ENCODE assay signal across 9 cellular contexts in genomic region chr11:12009617-12010321, GRCh38. TPM values are rescaled to one million over a fixed set of nuclear protein-coding genes. Genes with fewer than 3 reads are reported as not detected.
DNase-seq lines count a peak whose midpoint lies in the region; ATAC-seq, FAIRE-seq and TF ChIP-seq lines count a peak whose summit lies in the region.
"Had no signal": no experiment of that assay in that cellular context is flagged by ENCODE, and none has a peak within 500 bp of the region (broad histone marks: within the 10 kb centered on the region; RNA-seq: fewer than 3 reads in every experiment).

No MANE protein-coding gene starts in this region.

- no peak overlapping the region for H3K23ac ChIP-seq in H9 (ENCODE audit: insufficient read length, low read depth, low read length)

- H3K4me1 ChIP-seq in H9 (ENCODE audit: insufficient read depth, low read length), result peaks cover 2% of the 10 kb centered on the region; the same call in 1 of the 2 replicates
- H3K4me1 ChIP-seq in gastroesophageal sphincter, result peaks cover 0 to 36% (median 0%) of the 10 kb centered on the region in 3 donors
- H3K4me1 ChIP-seq in psoas muscle, result peaks cover 6% of the 10 kb centered on the region
- H3K4me1 ChIP-seq in kidney (ENCODE audit: control insufficient read depth in 1 of 2, insufficient read depth in 1 of 2, low read depth in 1 of 2, low read length in 2 of 2), result peaks cover 3 to 5% of the 10 kb centered on the region in 2 donors

- TF ChIP-seq POLR2A in gastroesophageal sphincter (IDR thresholded peaks at IDR 0.05), result no peak

- no peaks in the 10 kb centered on the region for H4K20me1 ChIP-seq in H9 (ENCODE audit: control insufficient read depth, insufficient read depth, insufficient read length)

- ATAC-seq in activated B cell treated with CpG ODN at 0.5 μM for 24 hours (ENCODE audit: low read depth), result no peak
- peak; percentile 21 for ATAC-seq in gastroesophageal sphincter
- ATAC-seq in psoas muscle, result no peak
- no peak for ATAC-seq in sciatic nerve

- H3K79me2 ChIP-seq in H9 (ENCODE audit: insufficient read depth, low read length), result no peaks in the 10 kb centered on the region

- no peak overlapping the region for H3K56ac ChIP-seq in H9 (ENCODE audit: insufficient read length, low read depth, low read length)

- no peak overlapping the region for H4K8ac ChIP-seq in H9 (replicated peaks; ENCODE audit: insufficient read length, low read depth, low read length)

- H3K4ac ChIP-seq in H9 (ENCODE audit: low read depth, low read length), result no peak overlapping the region

- H3K27me3 Mint-ChIP-seq in H9 (ENCODE audit: low read depth), result peaks cover 36% of the 10 kb centered on the region
- peaks cover 50% of the 10 kb centered on the region for H3K27me3 Mint-ChIP-seq in activated B cell treated with CpG ODN at 0.5 μM for 24 hours

- no peak overlapping the region for H4K91ac ChIP-seq in H9 (ENCODE audit: insufficient read length, low read depth, low read length)

- H3K9me3 ChIP-seq in H9 (ENCODE audit: control insufficient read depth, low read depth, low read length) (no peaks in the 10 kb centered on the region), gastroesophageal sphincter (no peaks in the 10 kb centered on the region), psoas muscle (no peaks in the 10 kb centered on the region), kidney (ENCODE audit: control insufficient read depth in 1 of 2, low read length in 2 of 2) (no peaks in the 10 kb centered on the region)

- peak overlapping the region; percentile 18 for H3K18ac ChIP-seq in H9 (ENCODE audit: insufficient read length, low read depth, low read length)

- H3T11ph ChIP-seq in H9 (ENCODE audit: low read length), result no peak overlapping the region

- H2BK120ac ChIP-seq in H9 (ENCODE audit: low read depth, low read length, poor library complexity, severe bottlenecking), result no peak overlapping the region

- no peak for TF ChIP-seq CTCF in H9 (conservative IDR thresholded peaks at IDR 0.05)
- TF ChIP-seq CTCF in activated B cell treated with CpG ODN at 0.5 μM for 24 hours (IDR thresholded peaks at IDR 0.05), result no peak
- TF ChIP-seq CTCF in gastroesophageal sphincter (IDR thresholded peaks at IDR 0.05), result no peak
- TF ChIP-seq CTCF in psoas muscle (IDR thresholded peaks at IDR 0.05), result no peak
- no peak for TF ChIP-seq CTCF in kidney (IDR thresholded peaks at IDR 0.05; ENCODE audit: borderline replicate concordance, extremely low read depth, insufficient read depth)

- intact Hi-C loops in activated B cell treated with CpG ODN at 0.5 μM for 24 hours (cut with micrococcal nuclease) (no loop called here), psoas muscle (cut with DNase I) (no loop called here), sciatic nerve (cut with DNase I) (no loop called here), kidney (cut with DNase I) (no loop called here)

- DNase-seq in H9 (no peak), activated B cell treated with CpG ODN at 0.5 μM for 24 hours (no peak), psoas muscle (no peak), SIG-M5 (lab: John Stamatoyannopoulos, UW) (no peak), sciatic nerve (ENCODE audit: low spot score) (no peak), hepatic stellate cell (ENCODE audit: low spot score) (no peak), kidney (no peak)
- DNase-seq: NCI-H187 treated with DMSO at 0.1 percent for 48 hours had no signal

- no peak overlapping the region for H2BK5ac ChIP-seq in H9 (ENCODE audit: insufficient read length, low read length)

- no peak for TF ChIP-seq EP300 in gastroesophageal sphincter (IDR thresholded peaks at IDR 0.05)

- H3K79me1 ChIP-seq in H9 (ENCODE audit: insufficient read depth, low read depth, low read length, poor library complexity, severe bottlenecking), result no peaks in the 10 kb centered on the region

- peaks cover 0 to 7% (median 0%) of the 10 kb centered on the region in 3 experiments; a peak in 1 of 7 replicates for H3K36me3 Mint-ChIP-seq in H9 (ENCODE audit: insufficient read depth in 1 of 3, low read depth in 3 of 3)
- H3K36me3 Mint-ChIP-seq in activated B cell treated with CpG ODN at 0.5 μM for 24 hours (ENCODE audit: low read depth), result no peaks in the 10 kb centered on the region

- no peak overlapping the region for H2AFZ ChIP-seq in H9 (ENCODE audit: low read length)

- no peak overlapping the region for H2BK12ac ChIP-seq in H9 (ENCODE audit: insufficient read length, low read depth, low read length)

- H3K4me1 Mint-ChIP-seq in H9 (peaks cover 24 to 29% of the 10 kb centered on the region in 2 experiments), activated B cell treated with CpG ODN at 0.5 μM for 24 hours (peaks cover 6% of the 10 kb centered on the region)

- H3K27ac Mint-ChIP-seq in H9, result peak overlapping the region in 1 of 3 experiments; percentile 86; a peak in 3 of 7 replicates
- H3K27ac Mint-ChIP-seq in activated B cell treated with CpG ODN at 0.5 μM for 24 hours, result no peak overlapping the region

- CTCF ChIA-PET in activated B cell treated with CpG ODN at 0.5 μM for 24 hours (lab: Charles Lee), result no interaction called here

- no peak overlapping the region for H3K9ac ChIP-seq in H9 (ENCODE audit: extremely low read depth, insufficient read length, low read length)
- H3K9ac ChIP-seq in kidney (ENCODE audit: low read length in 2 of 2), result no peak overlapping the region

- H3K27me3 ChIP-seq in H9 (ENCODE audit: insufficient read depth, low read length) (no peaks in the 10 kb centered on the region; the same call in 1 of the 2 replicates), gastroesophageal sphincter (peaks cover 26% of the 10 kb centered on the region), psoas muscle (ENCODE audit: insufficient read depth in 3 of 3, low read length in 2 of 3) (peaks cover 0 to 53% (median 15%) of the 10 kb centered on the region in 3 donors)

- POLR2A ChIA-PET in activated B cell treated with CpG ODN at 0.5 μM for 24 hours (lab: Charles Lee), result no interaction called here

- H3K27ac ChIP-seq in H9 (ENCODE audit: insufficient read length, low read depth, low read length) (no peak overlapping the region), gastroesophageal sphincter (peak overlapping the region in 3 of 4 donors; percentile 69 to 80 (median 72)), psoas muscle (no peak overlapping the region), kidney (ENCODE audit: low read depth in 2 of 2, low read length in 2 of 2) (no peak overlapping the region)

- H3K36me3 ChIP-seq in gastroesophageal sphincter (no peaks in the 10 kb centered on the region), psoas muscle (ENCODE audit: insufficient read depth in 1 of 2, low read depth in 1 of 2) (no peaks in the 10 kb centered on the region), kidney (ENCODE audit: control insufficient read depth in 1 of 2, insufficient read depth in 2 of 2, low read length in 2 of 2) (no peaks in the 10 kb centered on the region)

- no CpG with 5 or more reads among the region's 15 CpGs for WGBS in H9 (ENCODE audit: extremely low coverage, insufficient read length, low lambda C conversion rate)
- WGBS in gastroesophageal sphincter (ENCODE audit: low coverage in 1 of 2), 2 donors, result 60 to 98% methylated on average over 5 to 8 of the region's 15 CpGs
- 75 to 80% (median 79%) methylated on average over 15 of the region's 15 CpGs for WGBS in psoas muscle, 3 donors

- H4K5ac ChIP-seq in H9 (ENCODE audit: insufficient read length, low read depth, low read length), result no peak overlapping the region

- no peak overlapping the region for H2AK5ac ChIP-seq in H9 (ENCODE audit: insufficient read length, low read length)

- no peak overlapping the region for H3K14ac ChIP-seq in H9 (ENCODE audit: insufficient read depth, low read length)

- H3K4me3 Mint-ChIP-seq in H9 (peak overlapping the region; percentile 84 to 89), activated B cell treated with CpG ODN at 0.5 μM for 24 hours (peak overlapping the region; percentile 13)

- no peak for FAIRE-seq in kidney (lab: Jason Lieb, UNC)

- peak overlapping the region; percentile 71 for H3K4me2 ChIP-seq in H9 (ENCODE audit: insufficient read depth, insufficient read length, low read length)

- H2BK20ac ChIP-seq in H9 (ENCODE audit: low read depth, low read length, poor library complexity, severe bottlenecking), result no peak overlapping the region

- H3K9me3 Mint-ChIP-seq in H9 (no peaks in the 10 kb centered on the region), activated B cell treated with CpG ODN at 0.5 μM for 24 hours (no peaks in the 10 kb centered on the region)

- H3K4me3 ChIP-seq in gastroesophageal sphincter, result peak overlapping the region in 1 of 2 donors; percentile 71
- H3K4me3 ChIP-seq in psoas muscle, result peak overlapping the region; percentile 61
- peak overlapping the region in 1 of 2 donors; percentile 43 for H3K4me3 ChIP-seq in kidney (ENCODE audit: low read length in 2 of 2)

- H3K23me2 ChIP-seq in H9 (ENCODE audit: insufficient read length, low read depth, low read length, poor library complexity, severe bottlenecking), result peaks cover 11% of the 10 kb centered on the region

- H2BK15ac ChIP-seq in H9 (ENCODE audit: low read depth, low read length), result no peak overlapping the region

RNA-seq across cellular contexts. Expression of gene DKK3, which starts 1.3 kb away (rescaled TPM):
- total RNA-seq in H9 (2021), result 16.2 and 17.1 TPM in 2 replicates
- 0.12 TPM in 1 of 2 replicates, not detected in the other for total RNA-seq in activated B cell treated with CpG ODN at 0.5 μM for 24 hours
- 100 to 1,000 TPM in 2 of 4 donors, 10 to 100 TPM in 2; 72.1 to 249 (median 127) TPM for total RNA-seq in gastroesophageal sphincter
- 10 to 100 TPM in 1 of 4 donors, 1 to 10 TPM in 3; 3.6 to 10.5 (median 5.0) TPM for total RNA-seq in psoas muscle
- 1 to 10 TPM; 2.8 to 4.1 (median 3.0) TPM for polyA plus RNA-seq in psoas muscle
- total RNA-seq in sciatic nerve, result 201 TPM
- 59.5 TPM for total RNA-seq in kidney
- 49.6 TPM for polyA plus RNA-seq in kidney (ENCODE audit: insufficient read depth, low read depth, low replicate concordance)

Comparison
In these comparisons a context has a peak if more than half of its experiments do, and no peak if none do; other contexts are left out.
1. H3K27ac ChIP-seq: peak in gastroesophageal sphincter (3 of 4); none in H9 (single experiment), psoas muscle (single experiment) and kidney (0 of 2).